In genomic region chr2:102013200-102014040, GRCh38 we compare ENCODE assay signal across 28 cellular contexts. TPM values are rescaled to one million over a fixed set of nuclear protein-coding genes. Genes with fewer than 3 reads are reported as not detected.
A peak's percentile ranks its signal among the peaks of the same experiment; 100 is the strongest.
DNase-seq lines count a peak whose midpoint lies in the region; ATAC-seq and TF ChIP-seq lines count a peak whose summit lies in the region.
"Had no signal": no experiment of that assay in that cellular context is flagged by ENCODE, and none has a peak within 500 bp of the region (broad histone marks: within the 10 kb centered on the region; RNA-seq: fewer than 3 reads in every experiment).

No MANE protein-coding gene starts in this region.

- H4K8ac ChIP-seq in trophoblast cell (ENCODE audit: low read depth, low read length), result no peak overlapping the region

- peak overlapping the region in 1 of 2 donors; percentile 40 for H3K4me3 Mint-ChIP-seq in activated T-cell treated with anti-CD3 and anti-CD28 coated beads, Interleukin-2, amount 50 U/mL, for 72 hours
- H3K4me3 Mint-ChIP-seq in activated naive CD8-positive, alpha-beta T cell treated with anti-CD3 and anti-CD28 coated beads for 36 hours, result no peak overlapping the region
- H3K4me3 Mint-ChIP-seq: CD14-positive monocyte, nephron had no signal

- peaks cover 11 to 18% of the 10 kb centered on the region in 2 donors for H3K36me3 Mint-ChIP-seq in activated T-cell treated with anti-CD3 and anti-CD28 coated beads, Interleukin-2, amount 50 U/mL, for 72 hours (ENCODE audit: insufficient read depth in 2 of 2)
- H3K36me3 Mint-ChIP-seq in activated naive CD8-positive, alpha-beta T cell treated with anti-CD3 and anti-CD28 coated beads for 36 hours, result peaks cover 7% of the 10 kb centered on the region

- H3K9me3 Mint-ChIP-seq in activated T-cell treated with anti-CD3 and anti-CD28 coated beads, Interleukin-2, amount 50 U/mL, for 72 hours, result peaks cover 2 to 3% of the 10 kb centered on the region in 2 donors
- peaks cover 7% of the 10 kb centered on the region for H3K9me3 Mint-ChIP-seq in activated naive CD8-positive, alpha-beta T cell treated with anti-CD3 and anti-CD28 coated beads for 36 hours
- H3K9me3 Mint-ChIP-seq: nephron had no signal

- no peaks in the 10 kb centered on the region for H3K36me3 ChIP-seq in trophoblast cell (ENCODE audit: control insufficient read depth in 1 of 2, insufficient read depth in 2 of 2, low read length in 2 of 2)
- H3K36me3 ChIP-seq: cardiac muscle cell, gastrocnemius medialis had no signal

- no peak overlapping the region for H2BK12ac ChIP-seq in trophoblast cell (ENCODE audit: low read length)

- peaks cover 50% of the 10 kb centered on the region for H3K4me1 Mint-ChIP-seq in activated T-cell treated with anti-CD3 and anti-CD28 coated beads, Interleukin-2, amount 50 U/mL, for 72 hours (ENCODE audit: low read depth)
- peaks cover 16% of the 10 kb centered on the region for H3K4me1 Mint-ChIP-seq in activated naive CD8-positive, alpha-beta T cell treated with anti-CD3 and anti-CD28 coated beads for 36 hours
- H3K4me1 Mint-ChIP-seq: nephron had no signal

- no peak overlapping the region for H4K91ac ChIP-seq in trophoblast cell (ENCODE audit: low read depth, low read length)

- no peak overlapping the region for H3K4me2 ChIP-seq in trophoblast cell (ENCODE audit: low read length)

- H3K9ac ChIP-seq in trophoblast cell (ENCODE audit: low read length), result peak overlapping the region; percentile 41

- peak; percentile 59 to 61 for ATAC-seq in activated T-cell treated with anti-CD3 and anti-CD28 coated beads, Interleukin-2, amount 50 U/mL, for 72 hours (replicated peaks in 1 of 2)
- ATAC-seq in GM19023 (IDR thresholded peaks at IDR 0.05; ENCODE audit: unreplicated experiment), result no peak
- ATAC-seq: gastrocnemius medialis had no signal

- no peak for TF ChIP-seq CTCF in GM10248 (IDR thresholded peaks at IDR 0.05; ENCODE audit: control extremely low read depth, extremely low read depth, low read depth, missing control alignments)

- no peak for DNase-seq in activated T-cell treated with anti-CD3 and anti-CD28 coated beads, Interleukin-2, amount 50 U/mL, for 72 hours
- no peak for DNase-seq in activated T-cell treated with anti-CD3 and anti-CD28 coated beads, Interleukin-2, amount 50 U/mL, for 1 hour
- peak; percentile 20 for DNase-seq in LHCN-M2 (ENCODE audit: low read depth)
- DNase-seq in activated naive CD8-positive, alpha-beta T cell treated with anti-CD3 and anti-CD28 coated beads for 36 hours, result no peak
- DNase-seq in trophoblast cell, result peak in 1 of 2 donors; percentile 44
- DNase-seq in NCI-H510A (lab: John Stamatoyannopoulos, UW), result no peak
- DNase-seq in GM10248 (ENCODE audit: extremely low spot score), result no peak
- DNase-seq: activated CD4-positive, alpha-beta T cell treated with anti-CD3 and anti-CD28 coated beads for 4 hours; amniotic stem cell; DMS 273 treated with DMSO at 0.1 percent for 48 hours; gastrocnemius medialis; GDM1; H7; kidney glomerular epithelial cell; mesendoderm; NCI-H1930; NCI-H446; NK-92 treated with Interleukin-12 subunit alpha and Interleukin-12 subunit beta, amount 100 ng/mL, for 24 hours; posterior cingulate gyrus; stimulated activated CD4-positive, alpha-beta T cell treated with anti-CD3 and anti-CD28 coated beads, Interleukin-2, amount 100 ng/mL, for 48 hours; T1000 had no signal

- H3K27ac Mint-ChIP-seq in activated T-cell treated with anti-CD3 and anti-CD28 coated beads, Interleukin-2, amount 50 U/mL, for 72 hours, result no peak overlapping the region
- peak overlapping the region; percentile 80 for H3K27ac Mint-ChIP-seq in activated naive CD8-positive, alpha-beta T cell treated with anti-CD3 and anti-CD28 coated beads for 36 hours
- H3K27ac Mint-ChIP-seq: CD14-positive monocyte, nephron had no signal

- POLR2A ChIA-PET in GM10248 (lab: Yijun Ruan, JAX), result no interaction called here

- H3K79me2 ChIP-seq in trophoblast cell (ENCODE audit: control insufficient read depth, insufficient read depth, low read length, poor library complexity), result no peaks in the 10 kb centered on the region

- H3K79me1 ChIP-seq in trophoblast cell (ENCODE audit: low read length), result no peaks in the 10 kb centered on the region

- H3K18ac ChIP-seq in trophoblast cell (ENCODE audit: low read length), result no peak overlapping the region

- no peaks in the 10 kb centered on the region for H3K27me3 Mint-ChIP-seq in activated T-cell treated with anti-CD3 and anti-CD28 coated beads, Interleukin-2, amount 50 U/mL, for 72 hours (ENCODE audit: low read depth)
- H3K27me3 Mint-ChIP-seq in activated naive CD8-positive, alpha-beta T cell treated with anti-CD3 and anti-CD28 coated beads for 36 hours, result peaks cover 3% of the 10 kb centered on the region

- peaks cover 2% of the 10 kb centered on the region for H3K9me3 ChIP-seq in trophoblast cell (ENCODE audit: insufficient read depth, low read depth, low read length)
- H3K9me3 ChIP-seq: gastrocnemius medialis had no signal

- H3K27ac ChIP-seq in trophoblast cell (ENCODE audit: low read depth, low read length), result no peak overlapping the region
- H3K27ac ChIP-seq: cardiac muscle cell, gastrocnemius medialis, RWPE1 had no signal

- no peak overlapping the region for H3K4me3 ChIP-seq in trophoblast cell (ENCODE audit: low read depth, low read length)
- H3K4me3 ChIP-seq: cardiac muscle cell, gastrocnemius medialis had no signal

- no peaks in the 10 kb centered on the region for H3K27me3 ChIP-seq in trophoblast cell (ENCODE audit: insufficient read depth, low read length)
- H3K27me3 ChIP-seq: cardiac muscle cell, gastrocnemius medialis had no signal

- peaks cover under 1 to 4% of the 10 kb centered on the region in 2 experiments for H3K4me1 ChIP-seq in trophoblast cell (ENCODE audit: control insufficient read depth in 1 of 2, insufficient read depth in 2 of 2, low read length in 2 of 2)
- H3K4me1 ChIP-seq: gastrocnemius medialis had no signal

- CTCF ChIA-PET in GM10248 (lab: Yijun Ruan, JAX), result interaction anchor here (1.2 to 7.1 kb wide), 9 partner anchors 7 to 430 kb away, joined by 3 to 39 read pairs (median 4); no protein-coding TSS in a partner anchor

- no peak overlapping the region for H2BK120ac ChIP-seq in trophoblast cell (ENCODE audit: insufficient read depth, low read length, poor library complexity)

- no peak overlapping the region for H2BK5ac ChIP-seq in trophoblast cell (ENCODE audit: low read depth, low read length, poor library complexity)

- H3K4ac ChIP-seq in trophoblast cell (ENCODE audit: low read depth, low read length), result no peak overlapping the region

- H2AFZ ChIP-seq in trophoblast cell (ENCODE audit: insufficient read depth, low read length, poor library complexity), result no peak overlapping the region

- no peak overlapping the region for H2AK5ac ChIP-seq in trophoblast cell (ENCODE audit: low read length)

- H3K23ac ChIP-seq in trophoblast cell (ENCODE audit: low read length), result no peak overlapping the region

- WGBS in trophoblast cell (ENCODE audit: extremely low coverage, insufficient coverage, insufficient read length), result no CpG with 5 or more reads among the region's 5 CpGs

- no peak overlapping the region for H3K14ac ChIP-seq in trophoblast cell (ENCODE audit: low read length)

- no peak overlapping the region for H4K12ac ChIP-seq in trophoblast cell (ENCODE audit: low read depth, low read length)

RNA-seq across cellular contexts. Expression of gene IL1R2, which starts 21.7 kb away (rescaled TPM):
- 10 to 100 TPM in 1 of 2 donors, 1 to 10 TPM in 1; 8.2 to 11.0 TPM for total RNA-seq in activated T-cell treated with anti-CD3 and anti-CD28 coated beads, Interleukin-2, amount 50 U/mL, for 72 hours
- 0.26 TPM in 1 of 2 replicates, not detected in the other for total RNA-seq in LHCN-M2 (2014; rRNA removed)
- not detected for polyA plus RNA-seq in LHCN-M2 (2012)
- under 1 TPM; 0.21 to 0.28 TPM for total RNA-seq in activated naive CD8-positive, alpha-beta T cell treated with anti-CD3 and anti-CD28 coated beads for 36 hours
- polyA plus RNA-seq in trophoblast cell (2013), result 1.0 and 1.4 TPM in 2 replicates
- total RNA-seq: cardiac muscle cell, dermis microvascular lymphatic vessel endothelial cell, temporal lobe had no signal
- polyA plus RNA-seq: cardiac muscle cell had no signal
